ENCODE assay signal across 31 cellular contexts in the genomic region with DNA sequence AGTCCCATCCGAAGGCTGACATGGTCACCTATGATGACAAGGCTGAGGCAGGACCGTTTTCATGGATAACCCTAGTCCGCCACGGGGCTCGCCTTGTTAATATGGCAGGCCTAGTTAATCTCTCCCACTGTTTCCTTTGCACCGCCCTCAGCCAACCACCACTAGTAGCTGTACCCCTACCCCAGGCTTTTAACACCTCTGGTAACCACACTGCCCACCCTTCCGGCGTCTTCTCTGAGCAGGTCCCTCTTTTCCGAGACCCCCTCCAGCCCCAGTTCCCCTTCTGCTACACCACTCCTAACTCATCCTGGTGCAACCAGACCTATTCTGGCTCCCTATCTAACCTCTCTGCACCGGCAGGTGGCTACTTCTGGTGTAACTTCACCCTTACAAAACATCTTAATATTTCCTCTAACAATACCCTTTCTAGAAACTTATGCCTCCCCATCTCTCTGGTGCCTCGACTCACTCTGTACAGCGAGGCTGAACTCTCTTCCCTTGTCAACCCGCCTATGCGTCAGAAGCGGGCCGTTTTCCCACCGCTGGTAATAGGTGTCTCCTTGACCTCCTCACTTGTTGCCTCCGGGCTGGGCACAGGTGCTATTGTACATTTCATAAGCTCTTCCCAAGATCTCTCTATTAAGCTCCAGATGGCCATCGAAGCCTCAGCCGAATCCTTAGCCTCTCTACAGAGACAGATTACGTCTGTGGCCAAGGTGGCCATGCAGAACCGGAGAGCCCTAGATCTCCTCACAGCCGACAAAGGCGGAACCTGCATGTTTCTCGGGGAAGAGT.
"Had no signal": no experiment of that assay in that cellular context is flagged by ENCODE, and none has a peak within 500 bp of the region (broad histone marks: within the 10 kb centered on the region; RNA-seq: fewer than 3 reads in every experiment).

No MANE protein-coding gene starts in this region.

- H3K27ac Mint-ChIP-seq: activated B cell treated with CpG ODN at 0.5 μM for 24 hours; activated CD4-positive, alpha-beta memory T cell treated with anti-CD3 and anti-CD28 coated beads for 36 hours; activated naive CD4-positive, alpha-beta T cell treated with anti-CD3 and anti-CD28 coated beads, Interleukin-2, amount 10 ng/mL, durations not matched to agents 7 days and 5 days; activated naive CD8-positive, alpha-beta T cell; activated naive CD8-positive, alpha-beta T cell treated with anti-CD3 and anti-CD28 coated beads, Interleukin-2, amount 50 U/mL, for 24 hours; T-helper 2 cell treated with Interferon-gamma antibody and Interleukin-4, amounts not matched to agents 5 μg/mL and 100 μg/mL, for 36 hours had no signal

- H3K9me3 ChIP-seq: MG63 had no signal

- H3K27me3 Mint-ChIP-seq: activated B cell treated with CpG ODN at 0.5 μM for 24 hours; activated CD4-positive, alpha-beta memory T cell treated with anti-CD3 and anti-CD28 coated beads for 36 hours; activated naive CD4-positive, alpha-beta T cell treated with anti-CD3 and anti-CD28 coated beads, Interleukin-2, amount 10 ng/mL, durations not matched to agents 7 days and 5 days; activated naive CD8-positive, alpha-beta T cell; activated naive CD8-positive, alpha-beta T cell treated with anti-CD3 and anti-CD28 coated beads, Interleukin-2, amount 50 U/mL, for 24 hours; central memory CD8-positive, alpha-beta T cell had no signal

- ATAC-seq: activated naive CD8-positive, alpha-beta T cell treated with anti-CD3 and anti-CD28 coated beads, Interleukin-2, amount 50 U/mL, for 24 hours; activated T-cell treated with anti-CD3 and anti-CD28 coated beads, Interleukin-2, amount 50 U/mL, for 4 hours; Panc1 had no signal

- FAIRE-seq: TTC549 had no signal

- H3K36me3 Mint-ChIP-seq: activated CD4-positive, alpha-beta memory T cell treated with anti-CD3 and anti-CD28 coated beads for 36 hours; activated naive CD4-positive, alpha-beta T cell treated with anti-CD3 and anti-CD28 coated beads, Interleukin-2, amount 10 ng/mL, durations not matched to agents 7 days and 5 days; activated naive CD8-positive, alpha-beta T cell had no signal

- DNase-seq: activated B cell treated with CpG ODN at 0.5 μM for 24 hours; activated CD4-positive, alpha-beta memory T cell treated with anti-CD3 and anti-CD28 coated beads for 36 hours; activated CD4-positive, alpha-beta T cell treated with anti-CD3 and anti-CD28 coated beads for 4 hours; activated CD4-positive, alpha-beta T cell treated with anti-CD3 and anti-CD28 coated beads, Interleukin-2, amount 50 U/mL, for 1 hour; activated CD4-positive, CD25-positive, alpha-beta regulatory T cell treated with anti-CD3 and anti-CD28 coated beads, Interleukin-2, amount 50 U/mL, for 72 hours; activated CD8-positive, alpha-beta memory T cell treated with anti-CD3 and anti-CD28 coated beads, Interleukin-2, amount 50 U/mL, for 4 hours; activated effector memory CD4-positive, alpha-beta T cell treated with Interleukin-2 at 50 U/mL for 16 hours; activated naive CD4-positive, alpha-beta T cell treated with anti-CD3 and anti-CD28 coated beads, Interleukin-2, amount 10 ng/mL, durations not matched to agents 7 days and 5 days; activated naive CD8-positive, alpha-beta T cell treated with anti-CD3 and anti-CD28 coated beads, Interleukin-2, amount 50 U/mL, for 24 hours; activated T-cell treated with anti-CD3 and anti-CD28 coated beads for 4 hours; activated T-cell treated with anti-CD3 and anti-CD28 coated beads, Interleukin-2, amount 50 U/mL, for 4 hours; anterior cingulate cortex; brain microvascular endothelial cell; Kasumi-1; KG1; MG63; NCI-H1048; NCI-H1105 treated with DMSO at 0.1 percent for 48 hours; NCI-H1436; NCI-H1694; NCI-H1930; NCI-H2081 treated with DMSO at 0.1 percent for 48 hours; NCI-H345; NCI-H524 treated with DMSO at 0.1 percent for 48 hours; RPMI8226; SIG-M5 had no signal

- H3K27me3 ChIP-seq: brain microvascular endothelial cell, MG63 had no signal

- H3K4me3 Mint-ChIP-seq: activated B cell treated with CpG ODN at 0.5 μM for 24 hours; activated CD4-positive, alpha-beta memory T cell treated with anti-CD3 and anti-CD28 coated beads for 36 hours; activated naive CD4-positive, alpha-beta T cell treated with anti-CD3 and anti-CD28 coated beads, Interleukin-2, amount 10 ng/mL, durations not matched to agents 7 days and 5 days; activated naive CD8-positive, alpha-beta T cell; activated naive CD8-positive, alpha-beta T cell treated with anti-CD3 and anti-CD28 coated beads, Interleukin-2, amount 50 U/mL, for 24 hours; activated T-cell treated with anti-CD3 and anti-CD28 coated beads, Interleukin-2, amount 50 U/mL, for 4 hours; central memory CD8-positive, alpha-beta T cell; T-helper 2 cell treated with Interferon-gamma antibody and Interleukin-4, amounts not matched to agents 5 μg/mL and 100 μg/mL, for 36 hours had no signal

- H3K4me1 Mint-ChIP-seq: activated B cell treated with CpG ODN at 0.5 μM for 24 hours; activated naive CD4-positive, alpha-beta T cell treated with anti-CD3 and anti-CD28 coated beads, Interleukin-2, amount 10 ng/mL, durations not matched to agents 7 days and 5 days; activated naive CD8-positive, alpha-beta T cell treated with anti-CD3 and anti-CD28 coated beads, Interleukin-2, amount 50 U/mL, for 24 hours; central memory CD8-positive, alpha-beta T cell had no signal

- H3K36me3 ChIP-seq: brain microvascular endothelial cell, MG63 had no signal

- H3K4me3 ChIP-seq: MG63 had no signal

- H3K27ac ChIP-seq: brain microvascular endothelial cell had no signal
